ENCODE assay signal across 12 cellular contexts in the genomic region with DNA sequence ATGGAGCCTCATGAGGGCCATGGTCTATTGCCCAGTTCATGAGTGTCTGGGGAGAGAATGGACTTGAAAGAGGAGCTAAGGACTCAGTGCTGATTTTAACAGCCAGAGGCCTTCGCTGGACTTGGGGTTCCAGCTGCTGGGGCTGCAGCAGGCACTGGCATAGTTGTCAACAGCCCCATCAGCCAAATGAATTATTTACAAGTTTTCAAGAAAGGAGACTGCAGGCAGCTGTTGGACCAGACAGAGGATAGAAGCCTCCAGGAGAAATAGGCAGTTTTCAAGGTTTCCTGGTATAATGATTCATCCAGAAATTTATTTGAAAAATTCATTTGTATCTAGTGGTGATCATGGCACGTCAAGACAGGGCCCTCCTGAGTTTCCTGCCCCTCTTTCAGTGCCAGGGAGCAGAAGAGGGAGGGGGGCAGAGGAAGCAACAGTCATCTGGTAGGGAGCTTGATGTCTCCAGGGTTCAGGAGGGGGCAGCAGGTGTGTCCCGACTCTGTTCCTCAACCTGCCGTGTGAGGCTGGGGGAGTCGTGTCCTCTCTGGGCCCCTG.
"Had no signal": no experiment of that assay in that cellular context is flagged by ENCODE, and none has a peak within 500 bp of the region (broad histone marks: within the 10 kb centered on the region; RNA-seq: fewer than 3 reads in every experiment).

No MANE protein-coding gene starts in this region.

- H3K9me3 ChIP-seq: prostate gland, uterus had no signal

- H3K27ac ChIP-seq: brain microvascular endothelial cell, prostate gland, uterus had no signal

- H3K4me3 ChIP-seq: prostate gland, uterus had no signal

- DNase-seq: activated CD4-positive, alpha-beta T cell treated with anti-CD3 and anti-CD28 coated beads, Interleukin-2, amount 50 U/mL, for 4 hours; activated CD4-positive, CD25-positive, alpha-beta regulatory T cell treated with anti-CD3 and anti-CD28 coated beads, Interleukin-2, amount 50 U/mL, for 72 hours; activated effector memory CD4-positive, alpha-beta T cell treated with Interleukin-2 at 50 U/mL for 16 hours; activated T-cell treated with anti-CD3 and anti-CD28 coated beads, Interleukin-2, amount 50 U/mL, for 1 hour; brain microvascular endothelial cell; glutamatergic neuron; naive B cell; stimulated activated CD4-positive, alpha-beta T cell treated with anti-CD3 and anti-CD28 coated beads, Interleukin-2, amount 100 ng/mL, for 48 hours; stimulated activated CD8-positive, alpha-beta memory T cell treated with anti-CD3 and anti-CD28 coated beads, Interleukin-4, amount 100 ng/mL, for 48 hours; stimulated activated naive CD8-positive, alpha-beta T cell treated with anti-CD3 and anti-CD28 coated beads, Interleukin-15, amount 100 ng/mL, for 72 hours; uterus had no signal

- H3K27me3 ChIP-seq: brain microvascular endothelial cell, uterus had no signal

- H3K36me3 ChIP-seq: brain microvascular endothelial cell, prostate gland, uterus had no signal

- ATAC-seq: stimulated activated naive CD8-positive, alpha-beta T cell treated with anti-CD3 and anti-CD28 coated beads, Interleukin-15, amount 100 ng/mL, for 72 hours had no signal

- H3K4me1 ChIP-seq: prostate gland, uterus had no signal
